Comparison of ENCODE assay signal across 19 cellular contexts in the genomic region with DNA sequence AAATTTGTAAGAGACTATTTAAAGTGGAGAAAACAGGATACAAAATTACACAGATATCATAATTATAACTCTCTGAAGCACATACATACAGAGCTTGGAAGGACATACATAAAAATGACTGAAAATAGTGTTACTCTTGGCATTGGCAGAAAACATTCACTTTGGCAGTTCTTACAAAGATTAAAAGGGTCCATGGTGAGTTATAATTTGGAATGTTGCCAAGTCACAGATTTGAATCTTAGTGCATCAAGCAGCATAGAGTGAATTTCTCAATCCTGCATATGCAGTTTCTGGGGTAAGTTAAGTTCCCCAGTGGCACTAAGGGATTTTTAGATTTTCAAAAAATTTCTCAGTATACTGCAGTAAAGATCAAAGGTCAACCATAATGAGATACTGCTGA.
"Had no signal": no experiment of that assay in that cellular context is flagged by ENCODE, and none has a peak within 500 bp of the region (broad histone marks: within the 10 kb centered on the region; RNA-seq: fewer than 3 reads in every experiment).

No MANE protein-coding gene starts in this region.

- H3K36me3 ChIP-seq: lower lobe of right lung, spleen, upper lobe of left lung had no signal

- H3K27ac ChIP-seq: lower lobe of right lung, testis, upper lobe of left lung had no signal

- H3K9me3 ChIP-seq: lower lobe of right lung, spleen, testis, upper lobe of left lung had no signal

- H3K27me3 ChIP-seq: spleen, testis, upper lobe of left lung had no signal

- H3K4me1 ChIP-seq: lower lobe of right lung, upper lobe of left lung had no signal

- ATAC-seq: activated CD8-positive, alpha-beta T cell treated with anti-CD3 and anti-CD28 coated beads for 36 hours; activated naive CD8-positive, alpha-beta T cell treated with anti-CD3 and anti-CD28 coated beads, Interleukin-2, amount 50 U/mL, for 24 hours; lower lobe of right lung; natural killer cell treated with Interleukin-12 subunit alpha and Interleukin-12 subunit beta and Interleukin-15 and Interleukin-18, amount 100 ng/mL, for 72 hours; stimulated activated memory B cell treated with anti-CD40 and anti-IgM and Interleukin-4, amounts not matched to agents 10 μg/mL and 1 μg/mL and 100 μg/mL, for 72 hours had no signal

- DNase-seq: activated CD4-positive, alpha-beta T cell treated with anti-CD3 and anti-CD28 coated beads for 48 hours; activated CD4-positive, CD25-positive, alpha-beta regulatory T cell; activated CD8-positive, alpha-beta T cell treated with anti-CD3 and anti-CD28 coated beads for 36 hours; activated effector memory CD4-positive, alpha-beta T cell treated with Interleukin-2 at 50 U/mL for 16 hours; activated naive CD4-positive, alpha-beta T cell treated with anti-CD3 and anti-CD28 coated beads, Interleukin-2, amount 10 ng/mL, durations not matched to agents 7 days and 5 days; activated naive CD8-positive, alpha-beta T cell treated with anti-CD3 and anti-CD28 coated beads, Interleukin-2, amount 50 U/mL, for 24 hours; activated T-cell treated with anti-CD3 and anti-CD28 coated beads, Interleukin-2, amount 50 U/mL, for 24 hours; erythroblast; islet precursor cell; lower lobe of right lung; posterior cingulate gyrus; retina; spleen; stimulated activated CD4-positive, alpha-beta T cell treated with anti-CD3 and anti-CD28 coated beads, Interleukin-4, amount 100 ng/mL, for 4 hours; T1000; testis; upper lobe of left lung had no signal

- H3K4me3 ChIP-seq: lower lobe of right lung, spleen, testis, upper lobe of left lung had no signal
